6 cellular contexts compared by ENCODE assay signal in genomic region chr5:159965838-159966128, GRCh38. TPM values are rescaled to one million over a fixed set of nuclear protein-coding genes. Genes with fewer than 3 reads are reported as not detected.
"Had no signal": no experiment of that assay in that cellular context is flagged by ENCODE, and none has a peak within 500 bp of the region (broad histone marks: within the 10 kb centered on the region; RNA-seq: fewer than 3 reads in every experiment).

No MANE protein-coding gene starts in this region.

RNA-seq across cellular contexts. Expression of gene ADRA1B, which starts 49.5 kb away (rescaled TPM):
- total RNA-seq: activated CD4-positive, alpha-beta memory T cell treated with anti-CD3 and anti-CD28 coated beads, Interleukin-2, amount 10 ng/mL, durations not matched to agents 7 days and 5 days; activated CD4-positive, alpha-beta T cell treated with anti-CD3 and anti-CD28 coated beads for 36 hours; activated CD4-positive, alpha-beta T cell treated with anti-CD3 and anti-CD28 coated beads, Interleukin-2, amount 10 ng/mL, durations not matched to agents 7 days and 5 days; activated CD8-positive, alpha-beta T cell treated with anti-CD3 and anti-CD28 coated beads, Interleukin-2, amount 10 ng/mL, durations not matched to agents 7 days and 5 days; activated naive CD8-positive, alpha-beta T cell treated with anti-CD3 and anti-CD28 coated beads, Interleukin-2, amount 10 ng/mL, durations not matched to agents 7 days and 5 days; activated T-helper 2 cell treated with anti-CD3 and anti-CD28 coated beads, Interferon-gamma antibody, Interleukin-2, Interleukin-4, amounts not matched to agents 10 μg/mL and 5 μg/mL and 100 μg/mL, durations not matched to agents 14 hours and 24 hours and 36 hours had no signal
